In the genomic region with DNA sequence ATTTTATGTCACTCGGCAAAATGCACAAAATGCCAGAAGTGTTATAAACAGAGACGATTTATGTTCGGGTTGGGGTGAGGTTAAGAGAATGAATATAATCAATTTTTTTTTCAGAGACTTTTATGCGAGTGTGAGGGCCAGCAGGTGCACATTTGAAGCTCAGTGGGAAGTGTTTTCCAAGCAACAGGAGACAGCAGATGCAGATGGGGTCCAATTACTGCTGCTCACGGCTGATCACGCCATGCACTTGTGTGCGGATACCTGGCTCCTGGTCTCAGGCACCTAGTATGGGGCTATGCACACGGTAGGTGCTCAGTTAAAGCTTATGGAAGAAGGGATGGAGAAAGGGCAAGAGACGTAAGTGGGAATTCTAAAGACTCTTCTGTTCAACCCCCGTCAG, we compare ENCODE assay signal across 13 cellular contexts.
"Had no signal": no experiment of that assay in that cellular context is flagged by ENCODE, and none has a peak within 500 bp of the region (broad histone marks: within the 10 kb centered on the region; RNA-seq: fewer than 3 reads in every experiment).

No MANE protein-coding gene starts in this region.

- H3K4me3 Mint-ChIP-seq: activated CD4-positive, alpha-beta T cell treated with anti-CD3 and anti-CD28 coated beads, Interleukin-2, amount 10 ng/mL, durations not matched to agents 24 days and 14 days; activated T-helper 1 cell treated with anti-CD3 and anti-CD28 coated beads, Interleukin-12 subunit alpha, Interleukin-12 subunit beta, Interleukin-2, Interleukin-4 antibody, amounts not matched to agents 30 ng/mL and 10 ng/mL and 1 ng/mL, durations not matched to agents 14 hours and 24 hours and 36 hours; naive thymus-derived CD4-positive, alpha-beta T cell; stimulated activated naive B cell treated with anti-CD40 and anti-IgM and Interleukin-4, amounts not matched to agents 10 μg/mL and 1 μg/mL and 100 μg/mL, for 72 hours; WTC11 had no signal

- H3K9me3 Mint-ChIP-seq: activated CD4-positive, alpha-beta T cell treated with anti-CD3 and anti-CD28 coated beads, Interleukin-2, amount 10 ng/mL, durations not matched to agents 24 days and 14 days; activated T-helper 1 cell treated with anti-CD3 and anti-CD28 coated beads, Interleukin-12 subunit alpha, Interleukin-12 subunit beta, Interleukin-2, Interleukin-4 antibody, amounts not matched to agents 30 ng/mL and 10 ng/mL and 1 ng/mL, durations not matched to agents 14 hours and 24 hours and 36 hours; WTC11 had no signal

- H3K36me3 Mint-ChIP-seq: WTC11 had no signal

- H3K27ac Mint-ChIP-seq: activated CD4-positive, alpha-beta T cell treated with anti-CD3 and anti-CD28 coated beads, Interleukin-2, amount 10 ng/mL, durations not matched to agents 24 days and 14 days; activated T-helper 1 cell treated with anti-CD3 and anti-CD28 coated beads, Interleukin-12 subunit alpha, Interleukin-12 subunit beta, Interleukin-2, Interleukin-4 antibody, amounts not matched to agents 30 ng/mL and 10 ng/mL and 1 ng/mL, durations not matched to agents 14 hours and 24 hours and 36 hours; naive thymus-derived CD4-positive, alpha-beta T cell; progenitor cell of endocrine pancreas; stimulated activated naive B cell treated with anti-CD40 and anti-IgM and Interleukin-4, amounts not matched to agents 10 μg/mL and 1 μg/mL and 100 μg/mL, for 72 hours; WTC11 had no signal

- ATAC-seq: esophagus mucosa; naive thymus-derived CD4-positive, alpha-beta T cell; right cardiac atrium; stimulated activated naive B cell treated with anti-CD40 and anti-IgM and Interleukin-4, amounts not matched to agents 10 μg/mL and 1 μg/mL and 100 μg/mL, for 72 hours; WTC11 had no signal

- DNase-seq: activated CD4-positive, alpha-beta T cell treated with anti-CD3 and anti-CD28 coated beads, Interleukin-2, amount 10 ng/mL, durations not matched to agents 24 days and 14 days; activated naive CD4-positive, alpha-beta T cell; aorta; dorsolateral prefrontal cortex; naive thymus-derived CD4-positive, alpha-beta T cell; right cardiac atrium; stimulated activated naive B cell treated with anti-CD40 and anti-IgM and Interleukin-4, amounts not matched to agents 10 μg/mL and 1 μg/mL and 100 μg/mL, for 72 hours; substantia nigra; transverse colon had no signal
